In the genomic region with DNA sequence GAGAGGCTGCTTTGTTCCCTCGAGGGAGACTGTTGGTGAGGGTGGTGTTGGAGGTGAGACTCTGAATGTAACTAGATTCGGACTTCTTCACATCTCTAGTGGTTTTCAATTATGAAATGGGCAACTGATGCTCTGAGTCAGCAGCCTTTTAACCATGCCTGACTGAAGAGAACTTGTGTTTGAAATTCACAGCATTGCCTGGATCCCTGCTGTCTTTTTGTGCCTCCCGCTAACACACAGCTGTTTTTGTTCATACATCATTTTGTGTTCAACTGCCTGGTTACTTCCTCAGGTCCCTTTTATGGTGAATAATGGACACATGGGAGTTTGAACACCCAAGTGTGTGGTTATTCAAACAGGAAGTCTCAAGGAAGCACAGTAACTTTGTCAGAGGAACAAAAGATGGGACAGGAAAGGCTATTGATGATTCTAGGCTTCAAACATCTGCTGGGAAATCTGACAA, we compare ENCODE assay signal across 8 cellular contexts. TPM values are rescaled to one million over a fixed set of nuclear protein-coding genes. Genes with fewer than 3 reads are reported as not detected.
DNase-seq lines count a peak whose midpoint lies in the region; ATAC-seq and TF ChIP-seq lines count a peak whose summit lies in the region.

No MANE protein-coding gene starts in this region.

- no peak for TF ChIP-seq CTCF in esophagus squamous epithelium (IDR thresholded peaks at IDR 0.05)

- WGBS in esophagus squamous epithelium, 2 donors = 27 to 31% methylated on average over 3 of the region's 3 CpGs

- ATAC-seq in GM18867 (IDR thresholded peaks at IDR 0.05; ENCODE audit: unreplicated experiment) = peak; percentile 66
- no peak for ATAC-seq in GM21737 (IDR thresholded peaks at IDR 0.05; ENCODE audit: unreplicated experiment)

- peaks cover 48% of the 10 kb centered on the region for H3K27me3 Mint-ChIP-seq in activated T-helper 2 cell treated with anti-CD3 and anti-CD28 coated beads, Interferon-gamma antibody, Interleukin-2, Interleukin-4, amounts not matched to agents 10 μg/mL and 5 μg/mL and 100 μg/mL, durations not matched to agents 14 hours and 24 hours and 36 hours (ENCODE audit: low read depth)
- peaks cover 28 to 56% of the 10 kb centered on the region in 2 donors for H3K27me3 Mint-ChIP-seq in CD8-positive, alpha-beta memory T cell

- intact Hi-C loops in esophagus squamous epithelium (cut with DNase I) = no loop called here
- intact Hi-C loops in activated T-helper 2 cell treated with anti-CD3 and anti-CD28 coated beads, Interferon-gamma antibody, Interleukin-2, Interleukin-4, amounts not matched to agents 10 μg/mL and 5 μg/mL and 100 μg/mL, durations not matched to agents 14 hours and 24 hours and 36 hours (cut with micrococcal nuclease) = no loop called here

- H3K27ac Mint-ChIP-seq in activated T-helper 2 cell treated with anti-CD3 and anti-CD28 coated beads, Interferon-gamma antibody, Interleukin-2, Interleukin-4, amounts not matched to agents 10 μg/mL and 5 μg/mL and 100 μg/mL, durations not matched to agents 14 hours and 24 hours and 36 hours = no peak overlapping the region
- no peak overlapping the region for H3K27ac Mint-ChIP-seq in CD8-positive, alpha-beta memory T cell

- H3K27ac ChIP-seq in esophagus squamous epithelium = peak overlapping the region; percentile 18 to 55 (median 36)
- H3K27ac ChIP-seq in CD8-positive, alpha-beta memory T cell (ENCODE audit: low read depth, low read length) = no peak overlapping the region

- POLR2A ChIA-PET in CD8-positive, alpha-beta memory T cell (lab: Charles Lee) = no interaction called here

- peak; percentile 98 for DNase-seq in NCI-H69 (lab: John Stamatoyannopoulos, UW)
- DNase-seq in esophagus squamous epithelium (lab: John Stamatoyannopoulos, UW) = no peak
- no peak for DNase-seq in stimulated activated CD4-positive, alpha-beta T cell treated with anti-CD3 and anti-CD28 coated beads, Interleukin-4, amount 100 ng/mL, for 1 hour
- no peak for DNase-seq in activated T-helper 2 cell treated with anti-CD3 and anti-CD28 coated beads, Interferon-gamma antibody, Interleukin-2, Interleukin-4, amounts not matched to agents 10 μg/mL and 5 μg/mL and 100 μg/mL, durations not matched to agents 14 hours and 24 hours and 36 hours (ENCODE audit: low spot score)
- no peak for DNase-seq in CD8-positive, alpha-beta memory T cell

- CTCF ChIA-PET in CD8-positive, alpha-beta memory T cell (lab: Charles Lee) = no interaction called here

- H3K4me3 ChIP-seq in esophagus squamous epithelium (peak overlapping the region in 1 of 4 donors; percentile 3), skeletal muscle satellite cell (ENCODE audit: low read length) (peak overlapping the region; percentile 12)
- no peak overlapping the region for H3K4me3 ChIP-seq in CD8-positive, alpha-beta memory T cell (ENCODE audit: low read length)

- no peaks in the 10 kb centered on the region for H3K9me3 ChIP-seq in esophagus squamous epithelium
- no peaks in the 10 kb centered on the region for H3K9me3 ChIP-seq in skeletal muscle satellite cell (replicated peaks; ENCODE audit: low read length)
- no peaks in the 10 kb centered on the region for H3K9me3 ChIP-seq in CD8-positive, alpha-beta memory T cell (ENCODE audit: low read length)

- H3K4me1 ChIP-seq in esophagus squamous epithelium = peaks cover 9 to 74% (median 12%) of the 10 kb centered on the region in 3 donors
- peaks cover 61% of the 10 kb centered on the region for H3K4me1 ChIP-seq in skeletal muscle satellite cell (ENCODE audit: control insufficient read depth, insufficient read depth, low read length)
- H3K4me1 ChIP-seq in CD8-positive, alpha-beta memory T cell (ENCODE audit: insufficient read depth, low read length) = no peaks in the 10 kb centered on the region

- H3K27me3 ChIP-seq in esophagus squamous epithelium (no peaks in the 10 kb centered on the region), skeletal muscle satellite cell (ENCODE audit: control insufficient read depth, insufficient read depth, low read length) (no peaks in the 10 kb centered on the region)
- H3K27me3 ChIP-seq in CD8-positive, alpha-beta memory T cell (ENCODE audit: insufficient read depth, low read length, poor library complexity, severe bottlenecking) = peaks cover 12% of the 10 kb centered on the region

- no peaks in the 10 kb centered on the region for H3K4me1 Mint-ChIP-seq in activated T-helper 2 cell treated with anti-CD3 and anti-CD28 coated beads, Interferon-gamma antibody, Interleukin-2, Interleukin-4, amounts not matched to agents 10 μg/mL and 5 μg/mL and 100 μg/mL, durations not matched to agents 14 hours and 24 hours and 36 hours (ENCODE audit: low read depth)
- H3K4me1 Mint-ChIP-seq in CD8-positive, alpha-beta memory T cell = no peaks in the 10 kb centered on the region

- H3K36me3 ChIP-seq in esophagus squamous epithelium (peaks cover 0 to 5% (median 0%) of the 10 kb centered on the region in 3 donors), skeletal muscle satellite cell (ENCODE audit: insufficient read depth, low read length) (peaks cover 11% of the 10 kb centered on the region)
- H3K36me3 ChIP-seq in CD8-positive, alpha-beta memory T cell (ENCODE audit: insufficient read depth, low read length) = no peaks in the 10 kb centered on the region

- no peak for TF ChIP-seq POLR2A in esophagus squamous epithelium (IDR thresholded peaks at IDR 0.05)

- peak overlapping the region; percentile 62 for H3K4me2 ChIP-seq in skeletal muscle satellite cell (ENCODE audit: low read length)

- no peaks in the 10 kb centered on the region for H3K36me3 Mint-ChIP-seq in activated T-helper 2 cell treated with anti-CD3 and anti-CD28 coated beads, Interferon-gamma antibody, Interleukin-2, Interleukin-4, amounts not matched to agents 10 μg/mL and 5 μg/mL and 100 μg/mL, durations not matched to agents 14 hours and 24 hours and 36 hours (ENCODE audit: low read depth)
- no peaks in the 10 kb centered on the region for H3K36me3 Mint-ChIP-seq in CD8-positive, alpha-beta memory T cell

- peak overlapping the region; percentile 63 for H3K9ac ChIP-seq in skeletal muscle satellite cell (ENCODE audit: low read depth, low read length)

- no peaks in the 10 kb centered on the region for H3K9me3 Mint-ChIP-seq in activated T-helper 2 cell treated with anti-CD3 and anti-CD28 coated beads, Interferon-gamma antibody, Interleukin-2, Interleukin-4, amounts not matched to agents 10 μg/mL and 5 μg/mL and 100 μg/mL, durations not matched to agents 14 hours and 24 hours and 36 hours
- H3K9me3 Mint-ChIP-seq in CD8-positive, alpha-beta memory T cell = peaks cover 0 to 4% (median 0%) of the 10 kb centered on the region in 5 donors

- H3K4me3 Mint-ChIP-seq in activated T-helper 2 cell treated with anti-CD3 and anti-CD28 coated beads, Interferon-gamma antibody, Interleukin-2, Interleukin-4, amounts not matched to agents 10 μg/mL and 5 μg/mL and 100 μg/mL, durations not matched to agents 14 hours and 24 hours and 36 hours (ENCODE audit: low read depth) = no peak overlapping the region
- H3K4me3 Mint-ChIP-seq in CD8-positive, alpha-beta memory T cell = no peak overlapping the region

RNA-seq across cellular contexts. Expression of a gene that starts 16.8 kb away (rescaled TPM):
- total RNA-seq in esophagus squamous epithelium = 100 to 1,000 TPM in 1 of 4 donors, 10 to 100 TPM in 3; 26.3 to 275 (median 60.0) TPM
- total RNA-seq in skeletal muscle satellite cell (2012; rRNA removed) = 721 and 783 TPM in 2 replicates
- 0.05 and 0.39 TPM in 2 replicates for total RNA-seq in activated T-helper 2 cell treated with anti-CD3 and anti-CD28 coated beads, Interferon-gamma antibody, Interleukin-2, Interleukin-4, amounts not matched to agents 10 μg/mL and 5 μg/mL and 100 μg/mL, durations not matched to agents 14 hours and 24 hours and 36 hours
- total RNA-seq in CD8-positive, alpha-beta memory T cell = under 1 TPM; 0.33 to 0.58 TPM
- not detected for polyA plus RNA-seq in CD8-positive, alpha-beta memory T cell

Comparison
In these comparisons a context has a peak if more than half of its experiments do, and no peak if none do; other contexts are left out.
1. RNA of a gene that starts 16.8 kb away (total RNA-seq): 26.3 to 275 TPM in esophagus squamous epithelium; 0.33 to 0.58 TPM in CD8-positive, alpha-beta memory T cell and 0.05 to 0.39 TPM in activated T-helper 2 cell treated with anti-CD3 and anti-CD28 coated beads, Interferon-gamma antibody, Interleukin-2, Interleukin-4, amounts not matched to agents 10 μg/mL and 5 μg/mL and 100 μg/mL, durations not matched to agents 14 hours and 24 hours and 36 hours; every median in the first group is over 10 times any median in the second.